25 cellular contexts compared by ENCODE assay signal in genomic region chr1:208531003-208531750, GRCh38.
DNase-seq lines count a peak whose midpoint lies in the region; ATAC-seq lines count a peak whose summit lies in the region.
"Had no signal": no experiment of that assay in that cellular context is flagged by ENCODE, and none has a peak within 500 bp of the region (broad histone marks: within the 10 kb centered on the region; RNA-seq: fewer than 3 reads in every experiment).

No MANE protein-coding gene starts in this region.

- no peak overlapping the region for H3K14ac ChIP-seq in neuronal stem cell (ENCODE audit: low read length)

- no peak overlapping the region for H2AFZ ChIP-seq in neuronal stem cell (ENCODE audit: low read length)

- H3K79me1 ChIP-seq in neuronal stem cell (ENCODE audit: low read depth, low read length), result no peaks in the 10 kb centered on the region

- H2BK120ac ChIP-seq in neuronal stem cell (ENCODE audit: low read depth, low read length), result no peak overlapping the region

- H4K8ac ChIP-seq in neuronal stem cell (ENCODE audit: low read depth, low read length), result no peak overlapping the region

- peaks cover 0 to 5% (median 0%) of the 10 kb centered on the region in 3 experiments for H3K27me3 ChIP-seq in neuronal stem cell (ENCODE audit: control insufficient read depth in 3 of 3, insufficient read depth in 3 of 3, low read depth in 1 of 3, low read length in 3 of 3)
- H3K27me3 ChIP-seq in aorta (ENCODE audit: control insufficient read depth in 1 of 2, insufficient read depth in 2 of 2, low read length in 1 of 2), result no peaks in the 10 kb centered on the region
- H3K27me3 ChIP-seq: breast epithelium, SJSA1 had no signal

- H3K18ac ChIP-seq in neuronal stem cell (ENCODE audit: low read length), result no peak overlapping the region

- peak overlapping the region; percentile 11 for H4K91ac ChIP-seq in neuronal stem cell (ENCODE audit: low read depth, low read length, poor library complexity)

- DNase-seq in NCI-H82 (lab: John Stamatoyannopoulos, UW), result peak; percentile 29
- no peak for DNase-seq in NCI-H82 treated with DMSO at 0.1 percent for 48 hours (lab: John Stamatoyannopoulos, UW; ENCODE audit: unreplicated experiment)
- DNase-seq in DMS79 treated with DMSO at 0.1 percent for 48 hours (lab: John Stamatoyannopoulos, UW), result peak; percentile 28
- DNase-seq in ecto neural progenitor cell (ENCODE audit: low spot score), result peak; percentile 19
- DNase-seq in neuronal stem cell (ENCODE audit: low spot score), result no peak
- no peak for DNase-seq in aorta
- no peak for DNase-seq in activated gamma-delta T cell treated with Interleukin-2 at 50 U/mL for 16 hours
- DNase-seq in effector CD8-positive, alpha-beta T cell (lab: John Stamatoyannopoulos, UW), result no peak
- DNase-seq: activated CD8-positive, alpha-beta memory T cell treated with anti-CD3 and anti-CD28 coated beads for 24 hours; activated naive CD4-positive, alpha-beta T cell treated with Interleukin-2 at 50 U/mL for 16 hours; activated T-cell treated with anti-CD3 and anti-CD28 coated beads, Interleukin-2, amount 50 U/mL, for 1 hour; effector memory CD8-positive, alpha-beta T cell; foreskin melanocyte; immature natural killer cell; NCI-H1048; NCI-H2029; NCI-H524; nucleus accumbens; stimulated activated CD4-positive, alpha-beta T cell treated with anti-CD3 and anti-CD28 coated beads, Interleukin-2, amount 100 ng/mL, for 24 hours; T-helper 17 cell had no signal

- no peak overlapping the region for H2BK12ac ChIP-seq in neuronal stem cell (ENCODE audit: low read length)

- no peak overlapping the region for H2BK15ac ChIP-seq in neuronal stem cell (ENCODE audit: low read length)

- H3K27ac ChIP-seq in neuronal stem cell (replicated peaks; ENCODE audit: low read length), result no peak overlapping the region
- H3K27ac ChIP-seq in aorta (ENCODE audit: low read depth in 1 of 2, low read length in 2 of 2), result no peak overlapping the region
- H3K27ac ChIP-seq: breast epithelium, SJSA1, suprapubic skin had no signal

- H2AK5ac ChIP-seq in neuronal stem cell (ENCODE audit: low read depth, low read length), result no peak overlapping the region

- no peaks in the 10 kb centered on the region for H3K9me3 ChIP-seq in neuronal stem cell (replicated peaks in 1 of 2; ENCODE audit: control insufficient read depth in 2 of 2, insufficient read depth in 1 of 2, low read depth in 1 of 2, low read length in 2 of 2)
- H3K9me3 ChIP-seq in aorta (ENCODE audit: control insufficient read depth, low read length), result no peaks in the 10 kb centered on the region
- H3K9me3 ChIP-seq: breast epithelium, SJSA1, suprapubic skin had no signal

- peak overlapping the region; percentile 28 for H3K23ac ChIP-seq in neuronal stem cell (ENCODE audit: low read depth, low read length, poor library complexity)

- no peak for ATAC-seq in aorta (ENCODE audit: low FRiP score)
- ATAC-seq: effector memory CD8-positive, alpha-beta T cell; esophagus mucosa; T-helper 17 cell had no signal

- H3K4ac ChIP-seq in neuronal stem cell (ENCODE audit: low read length), result no peak overlapping the region

- intact Hi-C loops in aorta (cut with DNase I), result no loop called here

- H3K4me3 ChIP-seq in neuronal stem cell (ENCODE audit: low read length in 2 of 2) (no peak overlapping the region), aorta (ENCODE audit: low read length in 2 of 2) (no peak overlapping the region)
- H3K4me3 ChIP-seq: breast epithelium, SJSA1, smooth muscle cell, suprapubic skin had no signal

- H3K4me2 ChIP-seq in neuronal stem cell (ENCODE audit: insufficient read depth, low read length, poor library complexity, severe bottlenecking), result no peak overlapping the region
- H3K4me2 ChIP-seq: smooth muscle cell had no signal

- no peak overlapping the region for H2BK5ac ChIP-seq in neuronal stem cell (ENCODE audit: low read length)

- no peaks in the 10 kb centered on the region for H3K36me3 ChIP-seq in neuronal stem cell (replicated peaks in 1 of 2; ENCODE audit: control insufficient read depth in 2 of 2, insufficient read depth in 2 of 2, low read length in 2 of 2)
- H3K36me3 ChIP-seq in aorta (ENCODE audit: control insufficient read depth in 1 of 2, insufficient read depth in 2 of 2, low read length in 1 of 2), result no peaks in the 10 kb centered on the region
- H3K36me3 ChIP-seq: breast epithelium, SJSA1, suprapubic skin had no signal

- no peak overlapping the region for H3K9ac ChIP-seq in neuronal stem cell (ENCODE audit: low read depth, low read length, poor library complexity)

- H3K4me1 ChIP-seq in neuronal stem cell (ENCODE audit: control insufficient read depth in 2 of 2, insufficient read depth in 1 of 2, low read depth in 1 of 2, low read length in 2 of 2) (peaks cover 0 to 5% of the 10 kb centered on the region in 2 donors), aorta (ENCODE audit: control insufficient read depth in 1 of 2, insufficient read depth in 2 of 2, low read length in 2 of 2) (no peaks in the 10 kb centered on the region)
- H3K4me1 ChIP-seq: breast epithelium, suprapubic skin had no signal

- WGBS in neuronal stem cell (ENCODE audit: extremely low coverage in 2 of 2, insufficient read length in 2 of 2, insufficient replicate concordance in 1 of 2), 2 donors, result no CpG with 5 or more reads among the region's 11 CpGs
- 86% methylated on average over 11 of the region's 11 CpGs for WGBS in aorta, 2 donors

Comparison
In these comparisons a context has a peak if more than half of its experiments do, and no peak if none do; other contexts are left out.
1. DNase-seq: peak in NCI-H82 (single experiment), DMS79 treated with DMSO at 0.1 percent for 48 hours (single experiment) and ecto neural progenitor cell (single experiment); none in NCI-H82 treated with DMSO at 0.1 percent for 48 hours (single experiment), neuronal stem cell (single experiment), aorta (0 of 2), activated gamma-delta T cell treated with Interleukin-2 at 50 U/mL for 16 hours (single experiment) and effector CD8-positive, alpha-beta T cell (single experiment).